ENCODE assay signal across 9 cellular contexts in the genomic region with DNA sequence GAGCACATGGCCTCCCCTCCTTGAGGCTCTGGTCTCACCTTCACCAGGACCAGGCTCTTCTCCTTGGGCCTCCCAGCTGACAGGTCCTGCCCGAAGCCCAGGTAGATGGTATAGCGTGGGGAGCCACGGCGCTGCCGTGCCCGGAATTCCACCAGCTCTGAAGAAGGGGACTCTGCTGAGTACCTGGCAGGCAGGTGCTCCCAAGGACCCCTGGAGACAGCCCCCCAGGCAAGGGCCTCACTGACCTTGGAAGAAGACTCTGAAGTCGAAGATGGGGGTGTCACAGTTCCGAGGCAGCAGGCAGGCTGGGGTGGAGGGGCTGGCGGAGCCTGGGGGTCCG. TPM values are rescaled to one million over a fixed set of nuclear protein-coding genes. Genes with fewer than 3 reads are reported as not detected.
DNase-seq lines count a peak whose midpoint lies in the region; ATAC-seq, FAIRE-seq and TF ChIP-seq lines count a peak whose summit lies in the region.
"Had no signal": no experiment of that assay in that cellular context is flagged by ENCODE, and none has a peak within 500 bp of the region (broad histone marks: within the 10 kb centered on the region; RNA-seq: fewer than 3 reads in every experiment).

No MANE protein-coding gene starts in this region.

- no peak overlapping the region for H3K27ac ChIP-seq in astrocyte (ENCODE audit: low read depth, low read length)

- no peak overlapping the region for H2AFZ ChIP-seq in astrocyte (ENCODE audit: low read depth, low read length)

- DNase-seq in GM12892 (ENCODE audit: insufficient read length) = no peak
- no peak for DNase-seq in astrocyte (ENCODE audit: low read depth)
- peak; percentile 76 for DNase-seq in osteocyte (ENCODE audit: extremely low spot score, unreplicated experiment)
- DNase-seq in NCI-H748 treated with DMSO at 0.1 percent for 48 hours (lab: John Stamatoyannopoulos, UW) = no peak
- DNase-seq: NCI-H1694 treated with DMSO at 0.1 percent for 48 hours, occipital lobe had no signal

- H3K27me3 ChIP-seq in astrocyte (ENCODE audit: insufficient read depth, low read length) = no peaks in the 10 kb centered on the region

- H3K36me3 Mint-ChIP-seq in astrocyte (ENCODE audit: low read depth, unreplicated experiment) (peaks cover 14% of the 10 kb centered on the region), osteocyte (ENCODE audit: unreplicated experiment) (peaks cover 16% of the 10 kb centered on the region)

- H4K20me1 ChIP-seq in astrocyte (ENCODE audit: insufficient read depth, low read length) = peaks cover 63% of the 10 kb centered on the region

- no peak for ATAC-seq in HG02798 (IDR thresholded peaks at IDR 0.05; ENCODE audit: poor library complexity, unreplicated experiment)

- no peak overlapping the region for H3K4me3 Mint-ChIP-seq in astrocyte (ENCODE audit: unreplicated experiment)
- no peak overlapping the region for H3K4me3 Mint-ChIP-seq in osteocyte (ENCODE audit: unreplicated experiment)

- H3K4me1 Mint-ChIP-seq in astrocyte (ENCODE audit: low read depth, unreplicated experiment) (peaks cover 5% of the 10 kb centered on the region), osteocyte (ENCODE audit: unreplicated experiment) (peaks cover 10% of the 10 kb centered on the region)

- no peak overlapping the region for H3K9ac ChIP-seq in astrocyte (ENCODE audit: low read length)

- no peak for FAIRE-seq in GM12892 (lab: Jason Lieb, UNC)
- FAIRE-seq in astrocyte (lab: Jason Lieb, UNC) = no peak
- FAIRE-seq: frontal cortex had no signal

- H3K9me3 Mint-ChIP-seq in astrocyte (ENCODE audit: unreplicated experiment) (no peaks in the 10 kb centered on the region), osteocyte (ENCODE audit: unreplicated experiment) (no peaks in the 10 kb centered on the region)

- H3K27ac Mint-ChIP-seq in astrocyte (ENCODE audit: unreplicated experiment) = peak overlapping the region; percentile 47
- H3K27ac Mint-ChIP-seq in osteocyte (ENCODE audit: unreplicated experiment) = no peak overlapping the region

- H3K27me3 Mint-ChIP-seq in astrocyte (ENCODE audit: low read depth, unreplicated experiment) = no peaks in the 10 kb centered on the region
- H3K27me3 Mint-ChIP-seq in osteocyte (ENCODE audit: unreplicated experiment) = no peaks in the 10 kb centered on the region

- H3K36me3 ChIP-seq in astrocyte (ENCODE audit: insufficient read depth, low read length) = peaks cover 6% of the 10 kb centered on the region

- H3K4me3 ChIP-seq in astrocyte (ENCODE audit: insufficient read depth, low read depth, low read length) = no peak overlapping the region

- TF ChIP-seq POLR2A in GM12892 (IDR thresholded peaks at IDR 0.05; ENCODE audit: low read depth, low read length) = peak; percentile 11; the same call in 1 of the 2 replicates

- H3K79me2 ChIP-seq in astrocyte (ENCODE audit: insufficient read depth, low read length) = peaks cover 9% of the 10 kb centered on the region

- H3K9me3 ChIP-seq in astrocyte (ENCODE audit: insufficient read depth, low read depth, low read length) = no peaks in the 10 kb centered on the region

- no peak for TF ChIP-seq CTCF in astrocyte (IDR thresholded peaks at IDR 0.05; ENCODE audit: insufficient read depth, low read depth, low read length)
- no peak for TF ChIP-seq CTCF in osteocyte (IDR thresholded peaks at IDR 0.05)

- peaks cover 11% of the 10 kb centered on the region for H3K4me1 ChIP-seq in astrocyte (ENCODE audit: insufficient read depth, low read length)

- H3K4me2 ChIP-seq in astrocyte (ENCODE audit: low read length) = no peak overlapping the region

RNA-seq across cellular contexts. Expression of a gene that starts 2.8 kb away (rescaled TPM):
- polyA plus RNA-seq in GM12892 (2012; ENCODE audit: missing spikeins) = 20.1 TPM
- total RNA-seq in astrocyte (75.4 and 80.6 TPM in 2 replicates), osteocyte (14.4 and 15.4 TPM in 2 replicates)

RNA-seq across cellular contexts. Expression of a gene that starts 11.8 kb away (rescaled TPM):
- 0.30 TPM for polyA plus RNA-seq in GM12892 (2012; ENCODE audit: missing spikeins)
- total RNA-seq in astrocyte = 0.12 TPM in 1 of 2 replicates, not detected in the other
- not detected in 2 replicates for total RNA-seq in osteocyte
- total RNA-seq: dermis microvascular lymphatic vessel endothelial cell, frontal cortex, occipital lobe had no signal

RNA-seq across cellular contexts. Expression of a gene that starts 14.1 kb away (rescaled TPM):
- not detected for polyA plus RNA-seq in GM12892 (2012; ENCODE audit: missing spikeins)
- total RNA-seq in astrocyte (2.0 and 4.0 TPM in 2 replicates), osteocyte (not detected in 2 replicates)
- total RNA-seq: dermis microvascular lymphatic vessel endothelial cell, frontal cortex, occipital lobe had no signal

RNA-seq across cellular contexts. Expression of a gene that starts 24.1 kb away (rescaled TPM):
- not detected for polyA plus RNA-seq in GM12892 (2012; ENCODE audit: missing spikeins)
- total RNA-seq in astrocyte (9.9 and 12.0 TPM in 2 replicates), osteocyte (1.7 and 1.8 TPM in 2 replicates)
- total RNA-seq: frontal cortex had no signal

RNA-seq across cellular contexts. Expression of a gene that starts 36.7 kb away (rescaled TPM):
- polyA plus RNA-seq in GM12892 (2012; ENCODE audit: missing spikeins) = 6.1 TPM
- total RNA-seq in astrocyte (38.0 and 38.3 TPM in 2 replicates), osteocyte (31.5 TPM in 2 replicates)
